ENCODE assay signal across 8 cellular contexts in genomic region chr17:57121308-57122042, GRCh38. TPM values are rescaled to one million over a fixed set of nuclear protein-coding genes. Genes with fewer than 3 reads are reported as not detected.
DNase-seq lines count a peak whose midpoint lies in the region; ATAC-seq and TF ChIP-seq lines count a peak whose summit lies in the region.

No MANE protein-coding gene starts in this region.

- H3K9me3 Mint-ChIP-seq in immature natural killer cell: no peaks in the 10 kb centered on the region

- peak; percentile 34 for ATAC-seq in mucosa of descending colon

- H3K4me3 ChIP-seq in choroid plexus epithelial cell (ENCODE audit: low read depth, low read length): no peak overlapping the region
- no peak overlapping the region for H3K4me3 ChIP-seq in mucosa of descending colon

- H3K36me3 ChIP-seq in mucosa of descending colon (ENCODE audit: low read depth): peaks cover 4% of the 10 kb centered on the region

- TF ChIP-seq CTCF in choroid plexus epithelial cell (conservative IDR thresholded peaks at IDR 0.05; ENCODE audit: low read depth, low read length) (peak; percentile 86), mucosa of descending colon (IDR thresholded peaks at IDR 0.05) (no peak)

- H3K27ac Mint-ChIP-seq in immature natural killer cell: no peak overlapping the region

- H3K36me3 Mint-ChIP-seq in immature natural killer cell: peaks cover 15 to 36% (median 35%) of the 10 kb centered on the region in 3 donors

- H3K4me1 Mint-ChIP-seq in immature natural killer cell: no peaks in the 10 kb centered on the region

- peak; percentile 59 for DNase-seq in NCI-H1436 (lab: John Stamatoyannopoulos, UW)
- DNase-seq in NCI-H1436 treated with DMSO at 0.1 percent for 48 hours (lab: John Stamatoyannopoulos, UW): no peak
- peak; percentile 15 to 17 for DNase-seq in NCI-H1930 (lab: John Stamatoyannopoulos, UW)
- peak; percentile 73 for DNase-seq in choroid plexus epithelial cell (ENCODE audit: low read depth)
- no peak for DNase-seq in mucosa of descending colon
- DNase-seq in immature natural killer cell: no peak
- DNase-seq in NCI-H226: no peak
- DNase-seq in NCI-H187 treated with DMSO at 0.1 percent for 48 hours (lab: John Stamatoyannopoulos, UW): no peak

- peaks cover 0 to 2% (median 0%) of the 10 kb centered on the region in 3 donors for H3K27me3 Mint-ChIP-seq in immature natural killer cell (ENCODE audit: low read depth in 3 of 3)

- intact Hi-C loops in mucosa of descending colon (cut with DNase I, micrococcal nuclease): no loop called here

- H3K4me3 Mint-ChIP-seq in immature natural killer cell: no peak overlapping the region

- H3K4me1 ChIP-seq in mucosa of descending colon (ENCODE audit: low read depth): peaks cover 3% of the 10 kb centered on the region

- H3K9me3 ChIP-seq in mucosa of descending colon: no peaks in the 10 kb centered on the region

RNA-seq across cellular contexts. Expression of gene AKAP1, which starts 36.4 kb away (rescaled TPM):
- 100 to 1,000 TPM; 131 to 194 (median 155) TPM for total RNA-seq in mucosa of descending colon
- 10 to 100 TPM in 1 of 3 donors, 1 to 10 TPM in 2; 3.6 to 13.3 (median 6.1) TPM for polyA plus RNA-seq in immature natural killer cell

Comparison
In these comparisons a context has a peak if more than half of its experiments do, and no peak if none do; other contexts are left out.
1. DNase-seq: peak in NCI-H1436 (single experiment), NCI-H1930 (2 of 2) and choroid plexus epithelial cell (single experiment); none in NCI-H1436 treated with DMSO at 0.1 percent for 48 hours (single experiment), mucosa of descending colon (0 of 3), immature natural killer cell (0 of 3), NCI-H226 (single experiment) and NCI-H187 treated with DMSO at 0.1 percent for 48 hours (single experiment).